In the genomic region with DNA sequence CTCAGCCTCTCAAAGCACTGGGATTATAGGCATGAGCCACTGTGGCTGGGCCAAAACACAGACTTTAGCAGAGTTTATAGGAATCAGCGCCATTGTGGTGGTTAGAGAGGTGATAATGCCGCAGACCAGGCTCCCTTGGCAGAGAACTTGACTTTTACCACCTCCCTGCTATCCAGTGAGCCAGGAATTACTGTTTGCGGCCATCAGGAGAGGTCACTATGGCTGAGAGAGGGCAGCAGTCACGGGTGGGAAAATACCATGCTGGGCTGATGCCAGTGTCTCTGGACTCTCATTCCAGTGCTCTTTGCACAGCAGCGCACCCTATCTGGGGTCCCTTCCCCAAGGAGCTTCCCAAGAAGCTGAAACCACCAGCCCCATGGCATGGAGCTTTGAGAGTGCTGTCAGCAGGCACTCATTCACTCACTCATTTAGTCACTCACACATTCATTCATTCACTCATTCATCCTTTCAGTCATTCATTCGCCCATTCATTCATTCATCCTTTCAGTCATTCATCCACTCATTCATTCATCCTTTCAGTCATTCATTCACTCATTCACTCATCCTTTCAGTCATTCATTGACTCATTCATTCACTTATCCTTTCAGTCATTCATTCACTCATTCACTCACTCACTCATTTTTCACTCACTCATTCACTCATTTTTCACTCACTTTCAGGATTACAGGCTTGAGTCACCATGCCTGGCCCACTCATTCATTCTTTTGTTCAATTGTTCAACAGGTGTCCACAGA, we compare ENCODE assay signal across 23 cellular contexts. TPM values are rescaled to one million over a fixed set of nuclear protein-coding genes. Genes with fewer than 3 reads are reported as not detected.
"Had no signal": no experiment of that assay in that cellular context is flagged by ENCODE, and none has a peak within 500 bp of the region (broad histone marks: within the 10 kb centered on the region; RNA-seq: fewer than 3 reads in every experiment).

No MANE protein-coding gene starts in this region.

- H3K36me3 ChIP-seq: ascending aorta, gastrocnemius medialis, heart right ventricle, left ventricle myocardium inferior, stomach, WERI-Rb-1 had no signal

- H3K27ac Mint-ChIP-seq: activated CD8-positive, alpha-beta T cell treated with anti-CD3 and anti-CD28 coated beads, Interleukin-2, amount 10 ng/mL, durations not matched to agents 7 days and 5 days; activated T-cell treated with anti-CD3 and anti-CD28 coated beads, Interleukin-2, amount 50 U/mL, for 72 hours; effector memory CD8-positive, alpha-beta T cell; memory B cell; natural killer cell had no signal

- H3K27me3 ChIP-seq: ascending aorta, gastrocnemius medialis, testis had no signal

- H3K9me3 Mint-ChIP-seq: activated T-cell treated with anti-CD3 and anti-CD28 coated beads, Interleukin-2, amount 50 U/mL, for 72 hours; effector memory CD8-positive, alpha-beta T cell; memory B cell; natural killer cell had no signal

- DNase-seq: activated CD4-positive, alpha-beta T cell treated with anti-CD3 and anti-CD28 coated beads for 48 hours; activated CD8-positive, alpha-beta memory T cell treated with anti-CD3 and anti-CD28 coated beads, Interleukin-2, amount 50 U/mL, for 4 hours; activated CD8-positive, alpha-beta T cell treated with anti-CD3 and anti-CD28 coated beads, Interleukin-2, amount 10 ng/mL, durations not matched to agents 7 days and 5 days; activated T-cell treated with anti-CD3 and anti-CD28 coated beads, Interleukin-2, amount 50 U/mL, for 72 hours; dermis blood vessel endothelial cell; effector memory CD8-positive, alpha-beta T cell; heart right ventricle; left ventricle myocardium inferior; natural killer cell; nucleus accumbens; stimulated activated CD4-positive, alpha-beta T cell treated with anti-CD3 and anti-CD28 coated beads, Interleukin-12 subunit alpha, Interleukin-12 subunit beta, amount 100 ng/mL, for 4 hours; stimulated activated CD4-positive, alpha-beta T cell treated with anti-CD3 and anti-CD28 coated beads, Interleukin-2, amount 100 ng/mL, for 24 hours; stomach; testis; WERI-Rb-1 had no signal

- H3K4me3 Mint-ChIP-seq: activated CD8-positive, alpha-beta T cell treated with anti-CD3 and anti-CD28 coated beads, Interleukin-2, amount 10 ng/mL, durations not matched to agents 7 days and 5 days; activated T-cell treated with anti-CD3 and anti-CD28 coated beads, Interleukin-2, amount 50 U/mL, for 72 hours; effector memory CD8-positive, alpha-beta T cell; memory B cell; natural killer cell had no signal

- ATAC-seq: activated CD8-positive, alpha-beta T cell treated with anti-CD3 and anti-CD28 coated beads, Interleukin-2, amount 10 ng/mL, durations not matched to agents 7 days and 5 days; activated T-cell treated with anti-CD3 and anti-CD28 coated beads, Interleukin-2, amount 50 U/mL, for 72 hours; effector memory CD8-positive, alpha-beta T cell; heart right ventricle; natural killer cell had no signal

- H3K4me3 ChIP-seq: ascending aorta, gastrocnemius medialis, heart right ventricle, left ventricle myocardium inferior, psoas muscle, SK-N-MC, stomach, testis had no signal

- H3K9me3 ChIP-seq: ascending aorta, gastrocnemius medialis, heart right ventricle, left ventricle myocardium inferior, psoas muscle, stomach, testis had no signal

- H3K27ac ChIP-seq: ascending aorta, heart right ventricle, left ventricle myocardium inferior, psoas muscle, SK-N-MC, stomach, testis, WERI-Rb-1 had no signal

- FAIRE-seq: bronchial epithelial cell, islet of Langerhans had no signal

- H3K36me3 Mint-ChIP-seq: memory B cell, natural killer cell had no signal

RNA-seq across cellular contexts. Expression of a gene that starts 27.3 kb away (rescaled TPM):
- total RNA-seq: ascending aorta, bronchial epithelial cell, cerebellum, dermis blood vessel endothelial cell, gastrocnemius medialis, stomach, testis had no signal
- polyA plus RNA-seq: heart right ventricle, psoas muscle, stomach had no signal
